8 cellular contexts compared by ENCODE assay signal in the genomic region with DNA sequence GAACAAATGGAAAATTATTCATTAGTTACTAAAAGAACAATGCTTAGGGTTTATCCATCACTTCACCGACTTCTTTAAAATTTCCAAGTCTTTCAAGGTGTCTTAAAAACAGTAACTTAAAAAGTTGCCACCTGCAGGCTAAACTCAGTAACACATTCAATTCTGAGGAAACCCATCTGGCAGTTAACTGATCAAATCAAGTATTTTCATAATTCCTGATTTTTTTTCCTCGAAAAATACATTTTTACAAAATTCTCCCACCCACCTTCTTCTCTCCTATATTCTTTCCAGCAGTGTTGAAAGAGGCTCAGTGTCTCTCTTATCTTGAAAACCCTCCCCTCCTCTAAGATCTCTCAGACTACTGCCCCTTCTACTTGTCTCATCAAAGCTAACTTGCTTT. TPM values are rescaled to one million over a fixed set of nuclear protein-coding genes. Genes with fewer than 3 reads are reported as not detected.
DNase-seq lines count a peak whose midpoint lies in the region; ATAC-seq and TF ChIP-seq lines count a peak whose summit lies in the region.

No MANE protein-coding gene starts in this region.

- DNase-seq in CD1c-positive myeloid dendritic cell (ENCODE audit: extremely low spot score) (peak; percentile 12), HCT116 (ENCODE audit: low read depth, low spot score) (peak; percentile 10), astrocyte of the spinal cord (ENCODE audit: low read depth, low spot score) (peak; percentile 52), lower lobe of right lung (no peak), NOMO-1 treated with dmso at 0.1 percent for 144 hours (lab: John Stamatoyannopoulos, UW; ENCODE audit: unreplicated experiment) (no peak), NCI-H1092 treated with DMSO at 0.1 percent for 48 hours (lab: John Stamatoyannopoulos, UW) (no peak), globus pallidus (ENCODE audit: low spot score) (no peak)

- CTCF ChIA-PET in HCT116 (lab: Charles Lee) = no interaction called here

- RAD21 ChIA-PET in HCT116 (lab: Charles Lee; ENCODE audit: low non-redundant PET in 1 of 2, low total read pairs in 2 of 2, uncharacterized antibody in 2 of 2, unreplicated experiment in 2 of 2) = no interaction called here

- TF ChIP-seq CTCF in HCT116 (IDR thresholded peaks at IDR 0.05 in 2 of 3, conservative IDR thresholded peaks at IDR 0.05 in 1 of 3; ENCODE audit: borderline replicate concordance in 1 of 3, insufficient read depth in 1 of 3, low read depth in 2 of 3, low read length in 2 of 3) (peak; percentile 23 to 59 (median 45); a peak in 5 of 6 replicates), astrocyte of the spinal cord (IDR thresholded peaks at IDR 0.05; ENCODE audit: low read depth, low read length) (peak; percentile 52), lower lobe of right lung (IDR thresholded peaks at IDR 0.05) (peak; percentile 43)

- H3K9me3 ChIP-seq in HCT116 (ENCODE audit: control insufficient read depth in 1 of 2, insufficient read depth in 1 of 2, low read depth in 1 of 2, low read length in 2 of 2) = no peaks in the 10 kb centered on the region
- H3K9me3 ChIP-seq in lower lobe of right lung = no peaks in the 10 kb centered on the region

- POLR2A ChIA-PET in HCT116 (lab: Charles Lee) = no interaction called here

- H3K4me3 ChIP-seq in HCT116 (replicated peaks in 1 of 2; ENCODE audit: low read depth in 1 of 2, low read length in 2 of 2) (no peak overlapping the region), astrocyte of the spinal cord (ENCODE audit: low read depth, low read length) (no peak overlapping the region), lower lobe of right lung (no peak overlapping the region)

- no peaks in the 10 kb centered on the region for H4K20me1 ChIP-seq in HCT116 (ENCODE audit: insufficient read depth)

- no peaks in the 10 kb centered on the region for H3K4me1 ChIP-seq in HCT116 (ENCODE audit: control insufficient read depth in 1 of 2, insufficient read depth in 2 of 2, low read length in 2 of 2)
- H3K4me1 ChIP-seq in lower lobe of right lung = no peaks in the 10 kb centered on the region

- in situ Hi-C loops in astrocyte of the spinal cord (cut with HindIII; ENCODE audit: low sequenced_read_pairs) = no loop called here

- no peak for TF ChIP-seq POLR2A in HCT116 (IDR thresholded peaks at IDR 0.05; ENCODE audit: borderline replicate concordance, extremely low read depth, insufficient read depth, insufficient read length)

- H3K9me2 ChIP-seq in HCT116 (ENCODE audit: insufficient read depth) = no peaks in the 10 kb centered on the region

- intact Hi-C loops in HCT116 (cut with micrococcal nuclease) (loop anchor here (2.0 to 10.0 kb wide), 3 partner anchors 55 to 351 kb away; no protein-coding TSS in a partner anchor), lower lobe of right lung (cut with DNase I) (no loop called here)

- no TSS peak for BruUV-seq in HCT116 (replicated peaks; lab: Mats Ljungman, UMichigan)

- H3K4me2 ChIP-seq in HCT116 (ENCODE audit: low read length) = no peak overlapping the region

- no peak overlapping the region for H3K9ac ChIP-seq in HCT116 (ENCODE audit: low read length)

- H3K36me3 ChIP-seq in HCT116 (ENCODE audit: control insufficient read depth in 1 of 2, insufficient read depth in 2 of 2, low read length in 2 of 2) (peaks cover 22 to 36% of the 10 kb centered on the region in 2 experiments), lower lobe of right lung (peaks cover 99% of the 10 kb centered on the region)

- H3K27ac ChIP-seq in HCT116 (ENCODE audit: low read depth, low read length) = no peak overlapping the region
- no peak overlapping the region for H3K27ac ChIP-seq in lower lobe of right lung

- ATAC-seq in HCT116 (peak; percentile 61; the same call in 1 of the 2 replicates), lower lobe of right lung (no peak), HG02938 (IDR thresholded peaks at IDR 0.05; ENCODE audit: unreplicated experiment) (no peak)

- H3K27me3 ChIP-seq in HCT116 (ENCODE audit: insufficient read depth, low read length) (no peaks in the 10 kb centered on the region), lower lobe of right lung (ENCODE audit: low read depth) (no peaks in the 10 kb centered on the region)

- no peak for TF ChIP-seq RAD21 in HCT116 (IDR thresholded peaks at IDR 0.05; ENCODE audit: low read depth)

- H2AFZ ChIP-seq in HCT116 (ENCODE audit: low read depth, low read length, poor library complexity, severe bottlenecking) = no peak overlapping the region

- 0 out of 2 replicates have a peak, but pooled peaks cover 3% of the 10 kb centered on the region for H3K79me2 ChIP-seq in HCT116 (ENCODE audit: insufficient read depth, low read length)

TF ChIP-seq in HCT116, 20 proteins besides CTCF, POLR2A, EP300 and RAD21:
- TF ChIP-seq EZH2phosphoT487 (IDR thresholded peaks at IDR 0.05; ENCODE audit: borderline replicate concordance) = no peak

RNA-seq across cellular contexts. Expression of a gene that starts 29.9 kb away (rescaled TPM):
- total RNA-seq in HCT116 (2021; ENCODE audit: unreplicated experiment) (42.5 TPM), lower lobe of right lung (35.7 TPM)
- polyA plus RNA-seq in HCT116 (2012) = 23.6 and 24.6 TPM in 2 replicates

RNA-seq across cellular contexts. Expression of a gene that starts 32.6 kb away (rescaled TPM):
- 49.7 TPM for total RNA-seq in HCT116 (2021; ENCODE audit: unreplicated experiment)
- 20.4 and 29.6 TPM in 2 replicates for polyA plus RNA-seq in HCT116 (2012)
- total RNA-seq in lower lobe of right lung = 90.2 TPM

Comparison
In these comparisons a context has a peak if more than half of its experiments do, and no peak if none do; other contexts are left out.
1. DNase-seq: peak in CD1c-positive myeloid dendritic cell (single experiment), HCT116 (single experiment) and astrocyte of the spinal cord (single experiment); none in lower lobe of right lung (single experiment), NOMO-1 treated with dmso at 0.1 percent for 144 hours (single experiment), NCI-H1092 treated with DMSO at 0.1 percent for 48 hours (single experiment) and globus pallidus (single experiment).
2. Peak in every context shown above with its lines, with median percentiles within 50 percentile points of each other: CTCF ChIP-seq.